Comparison of ENCODE assay signal across 8 cellular contexts in the genomic region with DNA sequence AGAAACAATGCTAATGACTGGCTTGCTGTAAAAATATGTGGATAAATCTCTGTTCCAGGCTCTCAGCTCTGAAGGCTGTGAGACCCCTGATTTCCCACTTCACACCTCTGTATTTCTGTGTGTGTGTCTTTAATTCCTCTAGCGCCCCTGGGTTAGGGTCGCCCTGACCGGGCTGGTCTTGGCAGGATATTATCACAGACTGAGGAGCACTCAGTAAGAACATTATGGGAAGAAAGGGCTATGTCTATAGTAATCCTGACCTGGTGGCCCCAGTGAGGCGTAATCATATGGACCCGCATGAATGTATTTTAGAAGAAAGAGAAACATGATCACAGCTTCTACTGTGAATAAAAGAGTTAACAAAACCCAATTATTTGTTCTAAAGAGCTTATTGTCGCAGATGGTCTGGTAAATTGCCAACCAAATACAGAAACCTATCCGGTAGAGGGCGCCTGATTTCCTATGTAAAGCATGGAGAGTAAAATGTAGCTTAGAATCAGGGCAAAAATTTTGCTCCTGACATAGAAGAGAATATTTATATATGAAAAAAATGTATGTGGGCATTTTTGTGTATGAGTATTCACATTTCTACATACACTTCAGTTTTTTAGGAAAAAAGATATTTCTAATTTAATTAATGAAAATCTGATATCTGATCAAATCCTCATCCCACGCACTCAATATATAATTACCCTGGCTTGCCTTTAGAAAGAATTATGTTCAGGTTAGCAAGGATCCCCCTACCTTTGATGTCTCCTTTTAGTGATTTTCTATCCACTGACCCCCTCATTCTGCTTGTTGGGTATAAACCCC. TPM values are rescaled to one million over a fixed set of nuclear protein-coding genes. Genes with fewer than 3 reads are reported as not detected.
A peak's percentile ranks its signal among the peaks of the same experiment; 100 is the strongest.
DNase-seq lines count a peak whose midpoint lies in the region; ATAC-seq, FAIRE-seq and TF ChIP-seq lines count a peak whose summit lies in the region.

No MANE protein-coding gene starts in this region.

- TF ChIP-seq CTCF in lower leg skin (IDR thresholded peaks at IDR 0.05), result no peak

- WGBS in lower leg skin, 2 donors, result 59 to 63% methylated on average over 9 of the region's 9 CpGs

- intact Hi-C loops in lower leg skin (cut with DNase I; ENCODE audit: low total_unique reads), result no loop called here

- H3K9me3 Mint-ChIP-seq in stimulated activated naive CD8-positive, alpha-beta T cell treated with anti-CD3 and anti-CD28 coated beads, Interleukin-15, amount 100 ng/mL, for 72 hours, result no peaks in the 10 kb centered on the region

- peaks cover 25% of the 10 kb centered on the region for H3K27me3 Mint-ChIP-seq in stimulated activated naive CD8-positive, alpha-beta T cell treated with anti-CD3 and anti-CD28 coated beads, Interleukin-15, amount 100 ng/mL, for 72 hours

- H3K4me1 Mint-ChIP-seq in stimulated activated naive CD8-positive, alpha-beta T cell treated with anti-CD3 and anti-CD28 coated beads, Interleukin-15, amount 100 ng/mL, for 72 hours, result no peaks in the 10 kb centered on the region

- no peak overlapping the region for H3K4me3 ChIP-seq in lower leg skin (ENCODE audit: low read depth, poor library complexity, severe bottlenecking)

- no peak for TF ChIP-seq POLR2A in lower leg skin (IDR thresholded peaks at IDR 0.05)

- ATAC-seq in stimulated activated naive CD8-positive, alpha-beta T cell treated with anti-CD3 and anti-CD28 coated beads, Interleukin-15, Interleukin-2, amounts not matched to agents 100 U/mL and 50 U/mL, for 24 hours, result no peak
- no peak for ATAC-seq in stimulated activated naive CD8-positive, alpha-beta T cell treated with anti-CD3 and anti-CD28 coated beads, Interleukin-15, amount 100 ng/mL, for 72 hours
- ATAC-seq in HG03469 (IDR thresholded peaks at IDR 0.05; ENCODE audit: unreplicated experiment), result no peak

- H3K4me3 Mint-ChIP-seq in stimulated activated naive CD8-positive, alpha-beta T cell treated with anti-CD3 and anti-CD28 coated beads, Interleukin-15, amount 100 ng/mL, for 72 hours, result no peak overlapping the region

- H3K27ac Mint-ChIP-seq in stimulated activated naive CD8-positive, alpha-beta T cell treated with anti-CD3 and anti-CD28 coated beads, Interleukin-15, amount 100 ng/mL, for 72 hours, result no peak overlapping the region

- DNase-seq in stimulated activated naive CD8-positive, alpha-beta T cell treated with anti-CD3 and anti-CD28 coated beads, Interleukin-15, Interleukin-2, amounts not matched to agents 100 U/mL and 50 U/mL, for 24 hours, result peak; percentile 62
- DNase-seq in stimulated activated naive CD8-positive, alpha-beta T cell treated with anti-CD3 and anti-CD28 coated beads, Interleukin-15, amount 100 ng/mL, for 72 hours, result no peak
- DNase-seq in NCI-H1694 treated with DMSO at 0.1 percent for 48 hours (lab: John Stamatoyannopoulos, UW) (peak; percentile 52), frontal cortex (ENCODE audit: low spot score in 2 of 2) (peak in 1 of 2 donors; percentile 6), lower leg skin (ENCODE audit: low spot score in 2 of 2) (no peak)
- peak; percentile 25 to 35 for DNase-seq in activated CD4-positive, alpha-beta T cell treated with anti-CD3 and anti-CD28 coated beads, Interleukin-2, amount 50 U/mL, for 4 hours
- peak in 3 of 4 experiments; percentile 13 to 44 (median 26) for DNase-seq in stimulated activated CD4-positive, alpha-beta T cell treated with anti-CD3 and anti-CD28 coated beads, Interleukin-1b, Interleukin-23, amount 100 ng/mL, for 24 hours (ENCODE audit: low read depth in 4 of 4, low spot score in 1 of 4)

- peak; percentile 59 for FAIRE-seq in frontal cortex (lab: Jason Lieb, UNC)

RNA-seq across cellular contexts. Expression of gene IFNA1, which starts 5.8 kb away (rescaled TPM):
- total RNA-seq in frontal cortex (not detected), lower leg skin (not detected)

RNA-seq across cellular contexts. Expression of gene IFNA8, which starts 25.5 kb away (rescaled TPM):
- not detected for total RNA-seq in frontal cortex
- total RNA-seq in lower leg skin, result not detected

RNA-seq across cellular contexts. Expression of gene IFNE, which starts 47.7 kb away (rescaled TPM):
- total RNA-seq in frontal cortex (under 0.01 TPM), lower leg skin (not detected)

RNA-seq across cellular contexts. Expression of gene IFNA2, which starts 49.2 kb away (rescaled TPM):
- not detected for total RNA-seq in frontal cortex
- total RNA-seq in lower leg skin, result not detected

Comparison
In these comparisons a context has a peak if more than half of its experiments do, and no peak if none do; other contexts are left out.
1. DNase-seq: peak in stimulated activated naive CD8-positive, alpha-beta T cell treated with anti-CD3 and anti-CD28 coated beads, Interleukin-15, Interleukin-2, amounts not matched to agents 100 U/mL and 50 U/mL, for 24 hours (single experiment), NCI-H1694 treated with DMSO at 0.1 percent for 48 hours (single experiment), activated CD4-positive, alpha-beta T cell treated with anti-CD3 and anti-CD28 coated beads, Interleukin-2, amount 50 U/mL, for 4 hours (2 of 2) and stimulated activated CD4-positive, alpha-beta T cell treated with anti-CD3 and anti-CD28 coated beads, Interleukin-1b, Interleukin-23, amount 100 ng/mL, for 24 hours (3 of 4); none in stimulated activated naive CD8-positive, alpha-beta T cell treated with anti-CD3 and anti-CD28 coated beads, Interleukin-15, amount 100 ng/mL, for 72 hours (0 of 2) and lower leg skin (0 of 2).